In the genomic region with DNA sequence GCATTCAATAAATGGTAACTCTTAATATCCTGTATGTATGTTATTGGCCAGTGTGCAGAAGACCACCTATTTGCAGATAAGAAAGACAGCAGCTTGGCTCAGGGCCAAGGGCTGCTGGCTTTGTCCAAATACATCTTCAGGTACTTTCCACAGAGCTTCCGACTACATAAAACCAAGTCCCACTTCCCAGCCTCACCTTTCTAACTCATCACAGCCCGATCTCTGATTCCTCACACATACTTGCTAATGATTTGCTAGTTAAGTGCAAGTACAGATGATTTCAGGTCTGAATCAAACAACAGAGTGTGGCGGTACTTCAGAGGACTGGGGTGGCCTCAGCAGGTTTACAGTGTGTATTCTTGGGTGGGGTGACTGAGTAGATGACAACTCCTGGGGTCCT, we compare ENCODE assay signal across 11 cellular contexts.
DNase-seq lines count a peak whose midpoint lies in the region; TF ChIP-seq lines count a peak whose summit lies in the region.
"Had no signal": no experiment of that assay in that cellular context is flagged by ENCODE, and none has a peak within 500 bp of the region (broad histone marks: within the 10 kb centered on the region; RNA-seq: fewer than 3 reads in every experiment).

No MANE protein-coding gene starts in this region.

- in situ Hi-C loops in transverse colon (cut with MboI; ENCODE audit: low pct_ligation_motif_present in 1 of 4, low pct_unique_long_range_greater_than_20kb in 1 of 4, low sequenced_read_pairs in 3 of 4): no loop called here

- H3K36me3 Mint-ChIP-seq in MCF 10A (ENCODE audit: insufficient read depth, unreplicated experiment): no peaks in the 10 kb centered on the region

- H3K4me3 ChIP-seq in breast epithelium: no peak overlapping the region
- H3K4me3 ChIP-seq in transverse colon: no peak overlapping the region

- H3K27me3 ChIP-seq in breast epithelium (no peaks in the 10 kb centered on the region), transverse colon (no peaks in the 10 kb centered on the region)

- 50 to 62% methylated on average over 1 to 3 of the region's 3 CpGs for WGBS in transverse colon (ENCODE audit: low coverage in 1 of 2), 2 donors

- H3K9me3 Mint-ChIP-seq in MCF 10A (ENCODE audit: unreplicated experiment): no peaks in the 10 kb centered on the region
- H3K9me3 Mint-ChIP-seq: activated naive CD8-positive, alpha-beta T cell treated with anti-CD3 and anti-CD28 coated beads, Interleukin-2, amount 50 U/mL, for 24 hours had no signal

- peaks cover 36% of the 10 kb centered on the region for H3K4me1 Mint-ChIP-seq in MCF 10A (ENCODE audit: insufficient read depth, unreplicated experiment)
- H3K4me1 Mint-ChIP-seq: activated naive CD8-positive, alpha-beta T cell treated with anti-CD3 and anti-CD28 coated beads, Interleukin-2, amount 50 U/mL, for 24 hours had no signal

- no peak overlapping the region for H3K4me3 Mint-ChIP-seq in MCF 10A (ENCODE audit: unreplicated experiment)
- H3K4me3 Mint-ChIP-seq: activated naive CD8-positive, alpha-beta T cell treated with anti-CD3 and anti-CD28 coated beads, Interleukin-2, amount 50 U/mL, for 24 hours had no signal

- DNase-seq in breast epithelium (ENCODE audit: low spot score in 2 of 2) (no peak), MCF 10A (ENCODE audit: unreplicated experiment) (no peak), RPMI8226 (peak; percentile 5), kidney glomerular epithelial cell (lab: John Stamatoyannopoulos, UW) (peak; percentile 72), transverse colon (no peak), superior temporal gyrus (ENCODE audit: extremely low spot score) (no peak), NCI-H1048 (lab: John Stamatoyannopoulos, UW) (no peak), NCI-H1417 treated with DMSO at 0.1 percent for 48 hours (lab: John Stamatoyannopoulos, UW) (no peak)
- DNase-seq: activated CD4-positive, alpha-beta T cell treated with anti-CD3 and anti-CD28 coated beads, Interleukin-2, amount 50 U/mL, for 1 hour; activated naive CD8-positive, alpha-beta T cell treated with anti-CD3 and anti-CD28 coated beads, Interleukin-2, amount 50 U/mL, for 24 hours; stimulated activated CD4-positive, alpha-beta T cell treated with anti-CD3 and anti-CD28 coated beads, Interleukin-4, amount 100 ng/mL, for 4 hours had no signal

- TF ChIP-seq CTCF in breast epithelium (IDR thresholded peaks at IDR 0.05) (no peak), MCF 10A (IDR thresholded peaks at IDR 0.05; ENCODE audit: unreplicated experiment) (no peak), transverse colon (IDR thresholded peaks at IDR 0.05) (no peak)

- H3K4me1 ChIP-seq in breast epithelium: peaks cover 0 to 22% of the 10 kb centered on the region in 2 donors
- peaks cover 9 to 40% (median 16%) of the 10 kb centered on the region in 4 donors for H3K4me1 ChIP-seq in transverse colon

- CTCF ChIA-PET in MCF 10A (lab: Yijun Ruan, JAX): interaction anchor here (0.7 to 1.1 kb wide), 3 partner anchors 22 to 95 kb away, joined by 3 to 4 read pairs (median 4); no protein-coding TSS in a partner anchor

- POLR2A ChIA-PET in MCF 10A (lab: Yijun Ruan, JAX): interaction anchor here (0.9 to 1.2 kb wide), 3 partner anchors 13 to 36 kb away, joined by 3 to 5 read pairs (median 4); no protein-coding TSS in a partner anchor

- H3K27ac Mint-ChIP-seq in MCF 10A (ENCODE audit: low read depth, unreplicated experiment): no peak overlapping the region
- H3K27ac Mint-ChIP-seq: activated naive CD8-positive, alpha-beta T cell treated with anti-CD3 and anti-CD28 coated beads, Interleukin-2, amount 50 U/mL, for 24 hours had no signal

- intact Hi-C loops in breast epithelium (cut with DNase I; ENCODE audit: low total_unique reads): no loop called here
- intact Hi-C loops in MCF 10A (cut with micrococcal nuclease): no loop called here
- intact Hi-C loops in transverse colon (cut with DNase I; ENCODE audit: low total_unique reads): no loop called here

- no TSS peak for BruUV-seq in MCF 10A (replicated peaks; lab: Mats Ljungman, UMichigan)

- no peaks in the 10 kb centered on the region for H3K36me3 ChIP-seq in breast epithelium
- H3K36me3 ChIP-seq in transverse colon: no peaks in the 10 kb centered on the region

- TF ChIP-seq EP300 in transverse colon (IDR thresholded peaks at IDR 0.05; ENCODE audit: low read depth): no peak

- peak overlapping the region; percentile 77 to 83 for H3K27ac ChIP-seq in breast epithelium
- peak overlapping the region; percentile 38 to 53 (median 44) for H3K27ac ChIP-seq in transverse colon

- H3K9me3 ChIP-seq in breast epithelium (no peaks in the 10 kb centered on the region), transverse colon (no peaks in the 10 kb centered on the region)

- TF ChIP-seq POLR2A in breast epithelium (IDR thresholded peaks at IDR 0.05) (no peak), transverse colon (IDR thresholded peaks at IDR 0.05) (no peak)

- H3K27me3 Mint-ChIP-seq in MCF 10A (ENCODE audit: insufficient read depth, unreplicated experiment): no peaks in the 10 kb centered on the region

Comparison
In these comparisons a context has a peak if more than half of its experiments do, and no peak if none do; other contexts are left out.
1. DNase-seq: peak in RPMI8226 (single experiment) and kidney glomerular epithelial cell (single experiment); none in breast epithelium (0 of 2), MCF 10A (single experiment), transverse colon (single experiment), superior temporal gyrus (single experiment), NCI-H1048 (single experiment) and NCI-H1417 treated with DMSO at 0.1 percent for 48 hours (single experiment).